Comparison of ENCODE assay signal across 35 cellular contexts in genomic region chr19:29188704-29189375, GRCh38. TPM values are rescaled to one million over a fixed set of nuclear protein-coding genes. Genes with fewer than 3 reads are reported as not detected.
DNase-seq lines count a peak whose midpoint lies in the region; ATAC-seq, FAIRE-seq and TF ChIP-seq lines count a peak whose summit lies in the region.
"Had no signal": no experiment of that assay in that cellular context is flagged by ENCODE, and none has a peak within 500 bp of the region (broad histone marks: within the 10 kb centered on the region; RNA-seq: fewer than 3 reads in every experiment).

No MANE protein-coding gene starts in this region.

- no peaks in the 10 kb centered on the region for H3K27me3 ChIP-seq in neural progenitor cell
- H3K27me3 ChIP-seq: cardiac muscle cell, testis had no signal

- peaks cover 17% of the 10 kb centered on the region for H3K4me1 ChIP-seq in neural progenitor cell
- H3K4me1 ChIP-seq: A549, parathyroid adenoma, testis had no signal

- H4K20me1 ChIP-seq in neural progenitor cell (ENCODE audit: low read depth): no peaks in the 10 kb centered on the region

- H3K27ac Mint-ChIP-seq in glutamatergic neuron (ENCODE audit: unreplicated experiment): peak overlapping the region; percentile 87
- no peak overlapping the region for H3K27ac Mint-ChIP-seq in neural progenitor cell
- H3K27ac Mint-ChIP-seq: CD4-positive, alpha-beta T cell; memory B cell had no signal

- intact Hi-C loops in Right ventricle myocardium superior (cut with DNase I): no loop called here
- intact Hi-C loops in cardiac septum (cut with DNase I): no loop called here

- H3K36me3 Mint-ChIP-seq in glutamatergic neuron (ENCODE audit: unreplicated experiment) (no peaks in the 10 kb centered on the region), neural progenitor cell (no peaks in the 10 kb centered on the region)
- H3K36me3 Mint-ChIP-seq: activated naive CD4-positive, alpha-beta T cell treated with anti-CD3 and anti-CD28 coated beads, Interleukin-2, amount 50 U/mL, for 72 hours; immature natural killer cell; memory B cell had no signal

- no peaks in the 10 kb centered on the region for H3K36me3 ChIP-seq in neural progenitor cell
- H3K36me3 ChIP-seq: cardiac muscle cell had no signal

- peaks cover 11% of the 10 kb centered on the region for H3K9me3 Mint-ChIP-seq in glutamatergic neuron (ENCODE audit: unreplicated experiment)
- no peaks in the 10 kb centered on the region for H3K9me3 Mint-ChIP-seq in neural progenitor cell
- H3K9me3 Mint-ChIP-seq: activated naive CD4-positive, alpha-beta T cell treated with anti-CD3 and anti-CD28 coated beads, Interleukin-2, amount 50 U/mL, for 72 hours; CD4-positive, alpha-beta T cell; immature natural killer cell; memory B cell; neural crest cell had no signal

- H3F3A ChIP-seq in neural progenitor cell (ENCODE audit: low read depth): peaks cover 10% of the 10 kb centered on the region

- FAIRE-seq in RCC 7860 (lab: Jason Lieb, UNC): no peak
- FAIRE-seq: A549, GM12878, H54, HTR-8/SVneo, K562 had no signal

- H2AFZ ChIP-seq in neural progenitor cell (replicated peaks): no peak overlapping the region
- H2AFZ ChIP-seq: parathyroid adenoma had no signal

- H3K4me3 Mint-ChIP-seq in glutamatergic neuron (ENCODE audit: unreplicated experiment) (peak overlapping the region; percentile 46), neural progenitor cell (no peak overlapping the region)
- H3K4me3 Mint-ChIP-seq: CD4-positive, alpha-beta T cell; immature natural killer cell; memory B cell; neural crest cell had no signal

- H3K4me1 Mint-ChIP-seq in glutamatergic neuron (ENCODE audit: low read depth, unreplicated experiment): peaks cover 16% of the 10 kb centered on the region
- H3K4me1 Mint-ChIP-seq in neural progenitor cell: peaks cover 10% of the 10 kb centered on the region

- peak; percentile 74 for ATAC-seq in Right ventricle myocardium superior (ENCODE audit: poor library complexity)
- ATAC-seq: A549; activated naive CD4-positive, alpha-beta T cell treated with anti-CD3 and anti-CD28 coated beads, Interleukin-2, amount 50 U/mL, for 72 hours; GM12878; K562; left colon; Panc1 had no signal

- no peak overlapping the region for H3K4me3 ChIP-seq in cardiac fibroblast (replicated peaks in 1 of 2; ENCODE audit: low read depth in 2 of 2, low read length in 2 of 2)
- no peak overlapping the region for H3K4me3 ChIP-seq in neural progenitor cell
- H3K4me3 ChIP-seq: A549, cardiac muscle cell, coronary artery, GM12878, K562, smooth muscle cell, testis had no signal

- H3K27me3 Mint-ChIP-seq in glutamatergic neuron (ENCODE audit: unreplicated experiment) (peaks cover 11% of the 10 kb centered on the region), neural progenitor cell (ENCODE audit: insufficient read depth, low read depth) (peaks cover 6% of the 10 kb centered on the region)
- H3K27me3 Mint-ChIP-seq: CD4-positive, alpha-beta T cell; memory B cell had no signal

- H3K9me3 ChIP-seq in neural progenitor cell (ENCODE audit: low read depth): no peaks in the 10 kb centered on the region
- H3K9me3 ChIP-seq: A549, testis had no signal

- no peaks in the 10 kb centered on the region for H3K79me2 ChIP-seq in neural progenitor cell (ENCODE audit: low read depth)
- H3K79me2 ChIP-seq: parathyroid adenoma had no signal

- H3K27ac ChIP-seq in neural progenitor cell: no peak overlapping the region
- H3K27ac ChIP-seq: A549, cardiac muscle cell, coronary artery, parathyroid adenoma, testis had no signal

- no peak overlapping the region for H3K9ac ChIP-seq in neural progenitor cell
- H3K9ac ChIP-seq: parathyroid adenoma had no signal

- no peak for DNase-seq in Right ventricle myocardium superior
- DNase-seq in cardiac septum (ENCODE audit: low spot score): no peak
- DNase-seq in cardiac fibroblast (ENCODE audit: low read depth in 2 of 2): peak; percentile 23 to 45
- no peak for DNase-seq in glutamatergic neuron
- no peak for DNase-seq in stimulated activated CD4-positive, alpha-beta T cell treated with anti-CD3 and anti-CD28 coated beads, Interleukin-4, amount 100 ng/mL, for 1 hour
- DNase-seq in neural progenitor cell (ENCODE audit: low spot score): no peak
- DNase-seq in NCI-H1694 treated with DMSO at 0.1 percent for 48 hours (lab: John Stamatoyannopoulos, UW): no peak
- no peak for DNase-seq in RCC 7860 (ENCODE audit: low spot score)
- DNase-seq: activated CD4-positive, alpha-beta T cell treated with anti-CD3 and anti-CD28 coated beads for 48 hours; activated CD8-positive, alpha-beta memory T cell treated with anti-CD3 and anti-CD28 coated beads for 24 hours; activated T-cell treated with anti-CD3 and anti-CD28 coated beads for 4 hours; CD4-positive, alpha-beta T cell; effector memory CD4-positive, alpha-beta T cell; immature natural killer cell; left colon; MM.1S; NCI-H1105 treated with DMSO at 0.1 percent for 48 hours; NCI-H1930; NCI-H226; NCI-H526 treated with DMSO at 0.1 percent for 48 hours; stimulated activated naive CD4-positive, alpha-beta T cell treated with Interleukin-2 at 50 U/mL for 16 hours; testis had no signal

- no peak overlapping the region for H3K4me2 ChIP-seq in neural progenitor cell
- H3K4me2 ChIP-seq: A549, smooth muscle cell had no signal

- no peak for TF ChIP-seq CTCF in cardiac fibroblast (IDR thresholded peaks at IDR 0.05; ENCODE audit: low read depth, low read length)
- no peak for TF ChIP-seq CTCF in glutamatergic neuron (IDR thresholded peaks at IDR 0.05; ENCODE audit: partially characterized antibody, unreplicated experiment)
- TF ChIP-seq CTCF in neural progenitor cell (IDR thresholded peaks at IDR 0.05): no peak

RNA-seq across cellular contexts. Expression of gene UQCRFS1, which starts 24.1 kb away (rescaled TPM):
- 167 TPM for total RNA-seq in Right ventricle myocardium superior
- 112 TPM for total RNA-seq in cardiac septum
- 34.9 TPM for total RNA-seq in glutamatergic neuron (ENCODE audit: unreplicated experiment)
- total RNA-seq in neural progenitor cell (ENCODE audit: low replicate concordance): 36.5 and 39.2 TPM in 2 replicates

Comparison
In these comparisons a context has a peak if more than half of its experiments do, and no peak if none do; other contexts are left out.
1. DNase-seq: peak in cardiac fibroblast (2 of 2); none in Right ventricle myocardium superior (single experiment), cardiac septum (single experiment), glutamatergic neuron (single experiment), stimulated activated CD4-positive, alpha-beta T cell treated with anti-CD3 and anti-CD28 coated beads, Interleukin-4, amount 100 ng/mL, for 1 hour (single experiment), neural progenitor cell (single experiment), NCI-H1694 treated with DMSO at 0.1 percent for 48 hours (single experiment) and RCC 7860 (single experiment).